Comparison of ENCODE assay signal across 16 cellular contexts in the genomic region with DNA sequence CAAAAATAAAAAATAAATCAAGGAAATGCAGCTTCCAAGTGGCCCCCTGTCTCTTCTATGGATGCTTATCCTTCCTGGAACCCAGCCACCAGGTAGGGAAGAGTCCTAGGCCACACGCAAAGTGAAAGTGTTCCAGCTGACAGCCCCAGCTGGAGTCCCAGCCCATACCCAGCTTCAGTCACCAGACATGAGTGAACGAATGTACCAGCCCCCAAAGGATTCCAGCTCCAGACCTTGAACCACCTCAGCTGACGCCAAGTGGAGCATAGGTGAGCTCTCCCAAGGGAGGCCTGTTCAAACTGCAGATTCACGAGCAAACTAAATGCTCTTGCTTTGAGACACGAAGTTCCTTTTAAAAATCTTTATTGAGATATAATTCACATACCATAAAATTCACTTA.
DNase-seq lines count a peak whose midpoint lies in the region; ATAC-seq and TF ChIP-seq lines count a peak whose summit lies in the region.
"Had no signal": no experiment of that assay in that cellular context is flagged by ENCODE, and none has a peak within 500 bp of the region (broad histone marks: within the 10 kb centered on the region; RNA-seq: fewer than 3 reads in every experiment).

No MANE protein-coding gene starts in this region.

- TF ChIP-seq RAD21 in liver (IDR thresholded peaks at IDR 0.05), result no peak

- 63% methylated on average over 5 of the region's 5 CpGs for WGBS in liver

- H3K27ac ChIP-seq in coronary artery (no peak overlapping the region), liver (ENCODE audit: low read depth in 1 of 2, low read length in 2 of 2) (no peak overlapping the region)
- H3K27ac ChIP-seq: A549 had no signal

- peak; percentile 26 for DNase-seq in DMS79 treated with DMSO at 0.1 percent for 48 hours (lab: John Stamatoyannopoulos, UW)
- peak; percentile 24 for DNase-seq in coronary artery (ENCODE audit: low spot score)
- DNase-seq in activated CD8-positive, alpha-beta memory T cell treated with anti-CD3 and anti-CD28 coated beads for 24 hours, result no peak
- DNase-seq in C1 segment of cervical spinal cord (lab: John Stamatoyannopoulos, UW), result no peak
- DNase-seq in medulla oblongata (ENCODE audit: extremely low spot score), result no peak
- DNase-seq: BE2C; Calu3; CD4-positive, CD25-positive, alpha-beta regulatory T cell; DMS 273 treated with DMSO at 0.1 percent for 48 hours; EL; HCEC 1CT; IMR-90; KG1 had no signal

- H3K9ac ChIP-seq in liver (ENCODE audit: low read depth in 1 of 2, low read length in 2 of 2), result no peak overlapping the region

- no peaks in the 10 kb centered on the region for H3K27me3 ChIP-seq in liver (ENCODE audit: control insufficient read depth in 4 of 4, insufficient read depth in 4 of 4, low read length in 3 of 4)
- H3K27me3 ChIP-seq: BE2C had no signal

- H3K4me1 ChIP-seq in liver (ENCODE audit: control insufficient read depth in 4 of 4, insufficient read depth in 4 of 4, low read length in 3 of 4), result no peaks in the 10 kb centered on the region
- H3K4me1 ChIP-seq: BE2C had no signal

- peaks cover 0 to 2% (median 0%) of the 10 kb centered on the region in 4 donors for H3K9me3 ChIP-seq in liver (ENCODE audit: control insufficient read depth in 4 of 4, low read length in 3 of 4)
- H3K9me3 ChIP-seq: A549, BE2C had no signal

- no peaks in the 10 kb centered on the region for H3K36me3 ChIP-seq in liver (ENCODE audit: control insufficient read depth in 4 of 4, insufficient read depth in 3 of 4, low read depth in 1 of 4, low read length in 3 of 4)
- H3K36me3 ChIP-seq: BE2C had no signal

- H3K4me3 ChIP-seq in coronary artery (no peak overlapping the region), liver (ENCODE audit: low read depth in 1 of 3, low read length in 3 of 3) (no peak overlapping the region)
- H3K4me3 ChIP-seq: A549 had no signal

- no peak for ATAC-seq in HG02973 (IDR thresholded peaks at IDR 0.05; ENCODE audit: unreplicated experiment)
- ATAC-seq: A549 had no signal

- TF ChIP-seq CTCF in coronary artery (IDR thresholded peaks at IDR 0.05) (no peak), liver (IDR thresholded peaks at IDR 0.05; ENCODE audit: low read depth, low read length, missing input control) (no peak)

TF ChIP-seq in liver, 16 proteins besides CTCF, POLR2A, EP300 and RAD21:
- TF ChIP-seq, protein P1, sequence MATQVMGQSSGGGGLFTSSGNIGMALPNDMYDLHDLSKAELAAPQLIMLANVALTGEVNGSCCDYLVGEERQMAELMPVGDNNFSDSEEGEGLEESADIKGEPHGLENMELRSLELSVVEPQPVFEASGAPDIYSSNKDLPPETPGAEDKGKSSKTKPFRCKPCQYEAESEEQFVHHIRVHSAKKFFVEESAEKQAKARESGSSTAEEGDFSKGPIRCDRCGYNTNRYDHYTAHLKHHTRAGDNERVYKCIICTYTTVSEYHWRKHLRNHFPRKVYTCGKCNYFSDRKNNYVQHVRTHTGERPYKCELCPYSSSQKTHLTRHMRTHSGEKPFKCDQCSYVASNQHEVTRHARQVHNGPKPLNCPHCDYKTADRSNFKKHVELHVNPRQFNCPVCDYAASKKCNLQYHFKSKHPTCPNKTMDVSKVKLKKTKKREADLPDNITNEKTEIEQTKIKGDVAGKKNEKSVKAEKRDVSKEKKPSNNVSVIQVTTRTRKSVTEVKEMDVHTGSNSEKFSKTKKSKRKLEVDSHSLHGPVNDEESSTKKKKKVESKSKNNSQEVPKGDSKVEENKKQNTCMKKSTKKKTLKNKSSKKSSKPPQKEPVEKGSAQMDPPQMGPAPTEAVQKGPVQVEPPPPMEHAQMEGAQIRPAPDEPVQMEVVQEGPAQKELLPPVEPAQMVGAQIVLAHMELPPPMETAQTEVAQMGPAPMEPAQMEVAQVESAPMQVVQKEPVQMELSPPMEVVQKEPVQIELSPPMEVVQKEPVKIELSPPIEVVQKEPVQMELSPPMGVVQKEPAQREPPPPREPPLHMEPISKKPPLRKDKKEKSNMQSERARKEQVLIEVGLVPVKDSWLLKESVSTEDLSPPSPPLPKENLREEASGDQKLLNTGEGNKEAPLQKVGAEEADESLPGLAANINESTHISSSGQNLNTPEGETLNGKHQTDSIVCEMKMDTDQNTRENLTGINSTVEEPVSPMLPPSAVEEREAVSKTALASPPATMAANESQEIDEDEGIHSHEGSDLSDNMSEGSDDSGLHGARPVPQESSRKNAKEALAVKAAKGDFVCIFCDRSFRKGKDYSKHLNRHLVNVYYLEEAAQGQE (IDR thresholded peaks at IDR 0.05), result no peak
- TF ChIP-seq YY1 (IDR thresholded peaks at IDR 0.05) (no peak), TAF1 (conservative IDR thresholded peaks at IDR 0.05) (no peak), HNF4A (conservative IDR thresholded peaks at IDR 0.05) (peak; percentile 11 to 19), GABPA (IDR thresholded peaks at IDR 0.05 in 1 of 2, conservative IDR thresholded peaks at IDR 0.05 in 1 of 2) (no peak), RXRA (IDR thresholded peaks at IDR 0.05) (peak in 1 of 2 donors; percentile 35), FOXA1 (IDR thresholded peaks at IDR 0.05) (no peak), NR2F2 (IDR thresholded peaks at IDR 0.05) (no peak), FOXA2 (IDR thresholded peaks at IDR 0.05) (no peak), JUND (IDR thresholded peaks at IDR 0.05) (no peak), SP1 (IDR thresholded peaks at IDR 0.05) (peak; percentile 41), ZBTB33 (IDR thresholded peaks at IDR 0.05) (no peak), MAX (IDR thresholded peaks at IDR 0.05) (no peak)

Comparison
In these comparisons a context has a peak if more than half of its experiments do, and no peak if none do; other contexts are left out.
1. DNase-seq: peak in DMS79 treated with DMSO at 0.1 percent for 48 hours (single experiment) and coronary artery (single experiment); none in activated CD8-positive, alpha-beta memory T cell treated with anti-CD3 and anti-CD28 coated beads for 24 hours (single experiment), C1 segment of cervical spinal cord (0 of 14) and medulla oblongata (single experiment).